ENCODE assay signal across 24 cellular contexts in the genomic region with DNA sequence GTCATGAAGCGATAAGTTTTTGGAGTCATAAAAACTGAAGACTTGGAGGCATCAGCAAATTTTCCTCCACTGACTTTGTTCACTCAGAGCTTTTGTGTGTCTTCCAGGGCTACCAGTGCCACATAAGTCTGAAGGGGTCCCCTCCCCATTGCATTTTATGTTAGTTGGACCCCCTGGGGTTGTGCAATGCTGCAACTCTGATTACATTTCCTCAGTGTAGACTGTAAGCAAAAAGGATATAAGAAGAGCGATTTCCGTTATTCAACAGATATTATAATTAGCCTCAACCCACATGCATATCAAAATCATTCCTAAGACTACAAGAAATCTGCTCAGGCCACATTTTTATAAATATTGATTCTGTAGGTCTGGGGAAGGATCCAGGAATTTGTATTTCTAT.
DNase-seq lines count a peak whose midpoint lies in the region; ATAC-seq lines count a peak whose summit lies in the region.
"Had no signal": no experiment of that assay in that cellular context is flagged by ENCODE, and none has a peak within 500 bp of the region (broad histone marks: within the 10 kb centered on the region; RNA-seq: fewer than 3 reads in every experiment).

No MANE protein-coding gene starts in this region.

- peak overlapping the region; percentile 83 for H3K27ac ChIP-seq in SK-N-MC
- H3K27ac ChIP-seq: 22Rv1, A549, BLaER1 had no signal

- H3K36me3 ChIP-seq in SK-N-MC (ENCODE audit: insufficient read depth, low read length): no peaks in the 10 kb centered on the region
- H3K36me3 ChIP-seq: BE2C, BLaER1 had no signal

- H3K4me3 ChIP-seq in SK-N-MC: peak overlapping the region; percentile 65
- H3K4me3 ChIP-seq: A549, BLaER1, GM12878 had no signal

- DNase-seq in NCI-H345 treated with DMSO at 0.1 percent for 48 hours (lab: John Stamatoyannopoulos, UW; ENCODE audit: unreplicated experiment): peak; percentile 16
- DNase-seq in NCI-H345 (lab: John Stamatoyannopoulos, UW): no peak
- DNase-seq in NCI-H2227 (lab: John Stamatoyannopoulos, UW; ENCODE audit: unreplicated experiment): peak; percentile 29
- peak; percentile 92 for DNase-seq in SK-N-MC (ENCODE audit: low read depth, low spot score)
- no peak for DNase-seq in amniotic stem cell (lab: John Stamatoyannopoulos, UW)
- DNase-seq: ACHN; BE2C; C1 segment of cervical spinal cord; CD4-positive, alpha-beta memory T cell; CD4-positive, CD25-positive, alpha-beta regulatory T cell; CD8-positive, alpha-beta memory T cell; COR-L47; DMS 273 treated with DMSO at 0.1 percent for 48 hours; DMS153; DMS53; DMS79; DND-41; EL; GDM1 had no signal

- no peak overlapping the region for H3K9ac ChIP-seq in SK-N-MC (ENCODE audit: insufficient read length)
- H3K9ac ChIP-seq: BLaER1 had no signal

- no peaks in the 10 kb centered on the region for H3K9me3 ChIP-seq in SK-N-MC (ENCODE audit: low read depth, low read length)
- H3K9me3 ChIP-seq: A549, BE2C, BLaER1 had no signal

- no peak for ATAC-seq in GM21737 (IDR thresholded peaks at IDR 0.05; ENCODE audit: unreplicated experiment)
- ATAC-seq: A549, GM12878 had no signal

Comparison
In these comparisons a context has a peak if more than half of its experiments do, and no peak if none do; other contexts are left out.
1. DNase-seq: peak in NCI-H345 treated with DMSO at 0.1 percent for 48 hours (single experiment), NCI-H2227 (single experiment) and SK-N-MC (single experiment); none in NCI-H345 (single experiment) and amniotic stem cell (single experiment).